ENCODE assay signal across 18 cellular contexts in the genomic region with DNA sequence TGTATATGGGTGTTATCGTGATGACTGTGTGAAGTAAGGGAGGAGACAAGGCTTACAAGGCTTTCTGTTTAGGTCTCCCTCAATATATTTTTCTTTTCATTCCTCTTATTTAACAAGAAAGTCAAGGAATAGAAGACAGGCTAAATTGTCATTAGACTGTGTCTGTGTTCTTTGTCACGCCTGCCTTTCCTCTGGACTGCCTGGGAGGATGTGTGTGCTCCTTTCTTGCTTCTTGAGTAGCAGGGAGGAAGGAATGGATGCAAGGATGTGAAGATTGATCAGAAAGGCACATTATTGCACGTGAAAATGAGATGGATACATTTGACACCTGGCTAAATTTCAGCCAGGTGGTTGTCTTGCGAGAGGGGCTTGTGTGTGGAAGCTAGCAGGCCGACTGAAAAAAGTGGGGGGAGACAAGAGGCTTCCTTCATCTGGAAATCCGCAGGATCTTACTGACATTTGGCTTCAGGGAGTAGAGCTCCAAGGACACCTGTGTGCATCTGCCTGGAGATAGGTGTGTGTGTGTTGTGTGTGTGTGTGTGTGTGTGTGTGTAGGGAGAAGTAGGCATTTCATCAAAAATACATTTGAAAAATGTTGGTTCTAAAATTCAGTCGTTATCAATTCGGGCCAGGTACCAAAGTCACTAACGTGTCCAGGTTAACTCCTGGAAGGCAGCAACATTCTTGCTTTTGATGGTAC.
DNase-seq lines count a peak whose midpoint lies in the region; FAIRE-seq and TF ChIP-seq lines count a peak whose summit lies in the region.
"Had no signal": no experiment of that assay in that cellular context is flagged by ENCODE, and none has a peak within 500 bp of the region (broad histone marks: within the 10 kb centered on the region; RNA-seq: fewer than 3 reads in every experiment).

No MANE protein-coding gene starts in this region.

- peak overlapping the region; percentile 69 for H3K27ac Mint-ChIP-seq in astrocyte (ENCODE audit: unreplicated experiment)
- H3K27ac Mint-ChIP-seq: activated naive CD4-positive, alpha-beta T cell treated with anti-CD3 and anti-CD28 coated beads for 36 hours had no signal

- H3K9me3 ChIP-seq in A673 (ENCODE audit: low read depth, low read length, poor library complexity, severe bottlenecking): no peaks in the 10 kb centered on the region
- no peaks in the 10 kb centered on the region for H3K9me3 ChIP-seq in HAP-1
- no peaks in the 10 kb centered on the region for H3K9me3 ChIP-seq in astrocyte (ENCODE audit: insufficient read depth, low read depth, low read length)
- no peaks in the 10 kb centered on the region for H3K9me3 ChIP-seq in hepatocyte (ENCODE audit: low read depth)
- H3K9me3 ChIP-seq: lower lobe of right lung, stomach, vagina had no signal

- H3K27me3 ChIP-seq in A673 (replicated peaks; ENCODE audit: insufficient read depth, low read depth, low read length, poor library complexity) (peaks cover 61% of the 10 kb centered on the region), HAP-1 (ENCODE audit: low read depth) (no peaks in the 10 kb centered on the region), astrocyte (ENCODE audit: insufficient read depth, low read length) (peaks cover 53% of the 10 kb centered on the region), hepatocyte (peaks cover 97% of the 10 kb centered on the region)

- no peaks in the 10 kb centered on the region for H3K4me1 Mint-ChIP-seq in astrocyte (ENCODE audit: low read depth, unreplicated experiment)

- H3K4me2 ChIP-seq in astrocyte (ENCODE audit: low read length) (peak overlapping the region; percentile 93), hepatocyte (no peak overlapping the region)

- H2AFZ ChIP-seq in astrocyte (ENCODE audit: low read depth, low read length): no peak overlapping the region
- H2AFZ ChIP-seq in hepatocyte: no peak overlapping the region
- H2AFZ ChIP-seq: parathyroid adenoma had no signal

- no peaks in the 10 kb centered on the region for H3K9me2 ChIP-seq in hepatocyte (replicated peaks; ENCODE audit: insufficient read depth)

- H3K27ac ChIP-seq in A673 (ENCODE audit: low read depth, low read length, poor library complexity, severe bottlenecking) (no peak overlapping the region), astrocyte (ENCODE audit: low read depth, low read length) (peak overlapping the region; percentile 49), hepatocyte (no peak overlapping the region)
- H3K27ac ChIP-seq: brain microvascular endothelial cell, lower lobe of right lung, parathyroid adenoma, stomach, vagina had no signal

- DNase-seq in A673 (ENCODE audit: low spot score): no peak
- no peak for DNase-seq in HAP-1 (ENCODE audit: low spot score in 2 of 2)
- DNase-seq in astrocyte (ENCODE audit: low read depth): no peak
- peak; percentile 50 for DNase-seq in medulla oblongata (ENCODE audit: extremely low spot score)
- DNase-seq in iPS-NIHi11 (ENCODE audit: low spot score): no peak
- no peak for DNase-seq in NCI-H1694 (lab: John Stamatoyannopoulos, UW)
- no peak for DNase-seq in NCI-H2029 treated with DMSO at 0.1 percent for 48 hours (lab: John Stamatoyannopoulos, UW)
- no peak for DNase-seq in hepatocyte (ENCODE audit: low spot score)
- DNase-seq: activated naive CD4-positive, alpha-beta T cell treated with anti-CD3 and anti-CD28 coated beads for 36 hours; brain microvascular endothelial cell; dermis blood vessel endothelial cell; lower lobe of right lung; NK-92 treated with Interleukin-12 subunit alpha and Interleukin-12 subunit beta, amount 100 ng/mL, for 24 hours; stimulated activated CD4-positive, alpha-beta T cell treated with anti-CD3 and anti-CD28 coated beads, Interleukin-2, amount 100 ng/mL, for 24 hours; stomach had no signal

- intact Hi-C loops in A673 (cut with micrococcal nuclease; ENCODE audit: unreplicated experiment): loop anchor here (5.0 kb wide), 2 partner anchors 731 to 786 kb away; no protein-coding TSS in a partner anchor

- POLR2A ChIA-PET in A673 (lab: Charles Lee; ENCODE audit: low non-redundant PET): no interaction called here

- no peak for FAIRE-seq in astrocyte (lab: Jason Lieb, UNC)
- FAIRE-seq: frontal cortex had no signal

- H3K4me3 ChIP-seq in A673 (ENCODE audit: low read depth, low read length, poor library complexity, severe bottlenecking): peak overlapping the region; percentile 47
- H3K4me3 ChIP-seq in HAP-1: peak overlapping the region; percentile 45
- peak overlapping the region; percentile 60 for H3K4me3 ChIP-seq in astrocyte (ENCODE audit: insufficient read depth, low read depth, low read length)
- H3K4me3 ChIP-seq in hepatocyte: no peak overlapping the region
- H3K4me3 ChIP-seq: lower lobe of right lung, stomach, vagina had no signal

- peak overlapping the region; percentile 81 for H3K9ac ChIP-seq in astrocyte (ENCODE audit: low read length)
- H3K9ac ChIP-seq: parathyroid adenoma had no signal

- H3K36me3 Mint-ChIP-seq in astrocyte (ENCODE audit: low read depth, unreplicated experiment): no peaks in the 10 kb centered on the region

- BruUV-seq in A673 (replicated peaks; lab: Mats Ljungman, UMichigan): no TSS peak

- H3K27me3 Mint-ChIP-seq in astrocyte (ENCODE audit: low read depth, unreplicated experiment): peaks cover 82% of the 10 kb centered on the region

- H3K9me3 Mint-ChIP-seq in astrocyte (ENCODE audit: unreplicated experiment): peaks cover 14% of the 10 kb centered on the region

- TF ChIP-seq CTCF in A673 (conservative IDR thresholded peaks at IDR 0.05; ENCODE audit: low read depth, low read length): no peak
- TF ChIP-seq CTCF in astrocyte (IDR thresholded peaks at IDR 0.05; ENCODE audit: insufficient read depth, low read depth, low read length): no peak
- TF ChIP-seq CTCF in hepatocyte (IDR thresholded peaks at IDR 0.05; ENCODE audit: poor library complexity): no peak

- H3K36me3 ChIP-seq in A673 (ENCODE audit: insufficient read depth, low read length, poor library complexity, severe bottlenecking) (no peaks in the 10 kb centered on the region), HAP-1 (replicated peaks) (no peaks in the 10 kb centered on the region), astrocyte (ENCODE audit: insufficient read depth, low read length) (no peaks in the 10 kb centered on the region), hepatocyte (replicated peaks; ENCODE audit: insufficient read depth, low read depth) (no peaks in the 10 kb centered on the region)
- H3K36me3 ChIP-seq: brain microvascular endothelial cell, lower lobe of right lung, stomach, vagina had no signal

- H3K4me3 Mint-ChIP-seq in astrocyte (ENCODE audit: unreplicated experiment): no peak overlapping the region
- H3K4me3 Mint-ChIP-seq: activated naive CD4-positive, alpha-beta T cell treated with anti-CD3 and anti-CD28 coated beads for 36 hours had no signal

- peaks cover 6% of the 10 kb centered on the region for H3K4me1 ChIP-seq in A673 (ENCODE audit: insufficient read depth, low read length, poor library complexity, severe bottlenecking)
- H3K4me1 ChIP-seq in HAP-1: peaks cover 10% of the 10 kb centered on the region
- peaks cover 11% of the 10 kb centered on the region for H3K4me1 ChIP-seq in astrocyte (ENCODE audit: insufficient read depth, low read length)
- no peaks in the 10 kb centered on the region for H3K4me1 ChIP-seq in hepatocyte (ENCODE audit: insufficient read depth)
- H3K4me1 ChIP-seq: parathyroid adenoma had no signal

- peaks cover 7% of the 10 kb centered on the region for H4K20me1 ChIP-seq in astrocyte (ENCODE audit: insufficient read depth, low read length)
- no peaks in the 10 kb centered on the region for H4K20me1 ChIP-seq in hepatocyte (ENCODE audit: insufficient read depth, poor library complexity, severe bottlenecking)

- CTCF ChIA-PET in A673 (lab: Charles Lee): interaction anchor here (0.7 kb wide), 2 partner anchors 9 to 11 kb away, joined by 3 to 4 read pairs; no protein-coding TSS in a partner anchor

- H3K79me2 ChIP-seq in astrocyte (ENCODE audit: insufficient read depth, low read length) (peaks cover 70% of the 10 kb centered on the region), hepatocyte (no peaks in the 10 kb centered on the region)
- H3K79me2 ChIP-seq: parathyroid adenoma had no signal

- in situ Hi-C loops in HAP-1 (cut with MboI; ENCODE audit: low sequenced_read_pairs): loop anchor here (5.0 kb wide), 1 partner anchor 901 kb away; no protein-coding TSS in a partner anchor

- 15% methylated on average over 9 of the region's 9 CpGs for WGBS in hepatocyte (ENCODE audit: low lambda C conversion rate, missing lambda C conversion rate)
